21 cellular contexts compared by ENCODE assay signal in genomic region chr17:11031787-11032186, GRCh38.
A peak's percentile ranks its signal among the peaks of the same experiment; 100 is the strongest.
DNase-seq lines count a peak whose midpoint lies in the region; ATAC-seq and TF ChIP-seq lines count a peak whose summit lies in the region.
"Had no signal": no experiment of that assay in that cellular context is flagged by ENCODE, and none has a peak within 500 bp of the region (broad histone marks: within the 10 kb centered on the region; RNA-seq: fewer than 3 reads in every experiment).

No MANE protein-coding gene starts in this region.

- ATAC-seq in GM21447 (IDR thresholded peaks at IDR 0.05; ENCODE audit: unreplicated experiment) (no peak), GM19324 (IDR thresholded peaks at IDR 0.05; ENCODE audit: low FRiP score, unreplicated experiment) (no peak)
- ATAC-seq: activated T-cell treated with anti-CD3 and anti-CD28 coated beads, Interleukin-2, amount 50 U/mL, for 72 hours; T-helper 17 cell; upper lobe of right lung had no signal

- TF ChIP-seq CTCF in GM12864 (IDR thresholded peaks at IDR 0.05; ENCODE audit: low read depth, low read length, missing control alignments) (peak; percentile 23), LNCAP (IDR thresholded peaks at IDR 0.05) (peak; percentile 34; the same call in 1 of the 2 replicates), astrocyte of the spinal cord (IDR thresholded peaks at IDR 0.05; ENCODE audit: low read depth, low read length) (peak; percentile 18), nephron progenitor cell (IDR thresholded peaks at IDR 0.05) (peak; percentile 35)

- H3K4me1 Mint-ChIP-seq in nephron progenitor cell: no peaks in the 10 kb centered on the region
- H3K4me1 Mint-ChIP-seq: activated naive CD8-positive, alpha-beta T cell treated with anti-CD3 and anti-CD28 coated beads, Interleukin-2, amount 10 ng/mL, durations not matched to agents 7 days and 5 days; immature natural killer cell; T-helper 17 cell had no signal

- no peak overlapping the region for H3K27ac Mint-ChIP-seq in nephron progenitor cell
- H3K27ac Mint-ChIP-seq: activated naive CD8-positive, alpha-beta T cell treated with anti-CD3 and anti-CD28 coated beads, Interleukin-2, amount 10 ng/mL, durations not matched to agents 7 days and 5 days; activated T-cell treated with anti-CD3 and anti-CD28 coated beads, Interleukin-2, amount 50 U/mL, for 72 hours; dendritic cell treated with granulocyte-macrophage colony-stimulating factor and Interleukin-4, amounts not matched to agents 40 ng/mL and 50 ng/mL, for 4 days; immature natural killer cell; T-helper 17 cell had no signal

- peaks cover 3% of the 10 kb centered on the region for H3K27me3 Mint-ChIP-seq in nephron progenitor cell (ENCODE audit: low read depth, poor library complexity)
- H3K27me3 Mint-ChIP-seq: activated naive CD8-positive, alpha-beta T cell treated with anti-CD3 and anti-CD28 coated beads, Interleukin-2, amount 10 ng/mL, durations not matched to agents 7 days and 5 days; dendritic cell treated with granulocyte-macrophage colony-stimulating factor and Interleukin-4, amounts not matched to agents 40 ng/mL and 50 ng/mL, for 4 days; T-helper 17 cell had no signal

- in situ Hi-C loops in astrocyte of the spinal cord (cut with HindIII; ENCODE audit: low sequenced_read_pairs): no loop called here

- no peak overlapping the region for H3K4me3 Mint-ChIP-seq in nephron progenitor cell
- H3K4me3 Mint-ChIP-seq: activated naive CD8-positive, alpha-beta T cell treated with anti-CD3 and anti-CD28 coated beads, Interleukin-2, amount 10 ng/mL, durations not matched to agents 7 days and 5 days; activated T-cell treated with anti-CD3 and anti-CD28 coated beads, Interleukin-2, amount 50 U/mL, for 72 hours; dendritic cell treated with granulocyte-macrophage colony-stimulating factor and Interleukin-4, amounts not matched to agents 40 ng/mL and 50 ng/mL, for 4 days; immature natural killer cell; T-helper 17 cell had no signal

- H3K4me3 ChIP-seq in GM12864 (ENCODE audit: low read depth, low read length) (no peak overlapping the region), astrocyte of the spinal cord (ENCODE audit: low read depth, low read length) (no peak overlapping the region)
- H3K4me3 ChIP-seq: breast epithelium, lung, stomach, upper lobe of right lung had no signal

- H3K36me3 Mint-ChIP-seq in nephron progenitor cell (ENCODE audit: low read depth): no peaks in the 10 kb centered on the region
- H3K36me3 Mint-ChIP-seq: activated naive CD8-positive, alpha-beta T cell treated with anti-CD3 and anti-CD28 coated beads, Interleukin-2, amount 10 ng/mL, durations not matched to agents 7 days and 5 days; immature natural killer cell had no signal

- DNase-seq in GM12864 (ENCODE audit: low read depth) (no peak), astrocyte of the spinal cord (ENCODE audit: low read depth, low spot score) (no peak), nephron progenitor cell (peak; percentile 4), substantia nigra (lab: John Stamatoyannopoulos, UW) (no peak)
- DNase-seq: activated CD4-positive, CD25-positive, alpha-beta regulatory T cell; activated naive CD8-positive, alpha-beta T cell treated with anti-CD3 and anti-CD28 coated beads, Interleukin-2, amount 10 ng/mL, durations not matched to agents 7 days and 5 days; activated T-cell treated with anti-CD3 and anti-CD28 coated beads, Interleukin-2, amount 50 U/mL, for 72 hours; immature natural killer cell; NCI-H2029; NCI-H510A; SIG-M5; stomach; T-helper 17 cell; upper lobe of right lung had no signal

- no peak overlapping the region for H3K27ac ChIP-seq in substantia nigra (ENCODE audit: low read depth, low read length, poor library complexity, severe bottlenecking)
- H3K27ac ChIP-seq: breast epithelium, parathyroid adenoma, stomach, upper lobe of right lung had no signal

- H3K9me3 Mint-ChIP-seq in nephron progenitor cell: peaks cover 11% of the 10 kb centered on the region
